Comparison of ENCODE assay signal across 1 cellular context in genomic region chr1:42970143-42970542, GRCh38.
TF ChIP-seq lines count a peak whose summit lies in the region.

No MANE protein-coding gene starts in this region.

TF ChIP-seq in K562, 482 proteins besides CTCF, POLR2A, EP300 and RAD21 (continued from another document):
- TF ChIP-seq ZNF592 (IDR thresholded peaks at IDR 0.05) (no peak), HDAC1 (IDR thresholded peaks at IDR 0.05) (no peak), SRSF9 (IDR thresholded peaks at IDR 0.05; ENCODE audit: borderline replicate concordance, low read depth, low read length) (no peak), MAX (CRISPR knock-in tag; IDR thresholded peaks at IDR 0.05) (no peak), ZNF511 (CRISPR knock-in tag; IDR thresholded peaks at IDR 0.05) (no peak), ZNF263 (CRISPR knock-in tag; IDR thresholded peaks at IDR 0.05; ENCODE audit: borderline replicate concordance) (no peak), MAFK (IDR thresholded peaks at IDR 0.05; ENCODE audit: low read length) (peak; percentile 78), C11orf30 (IDR thresholded peaks at IDR 0.05; ENCODE audit: low read depth) (peak; percentile 94)
